ENCODE assay signal across 10 cellular contexts in genomic region chr2:232876978-232877441, GRCh38. TPM values are rescaled to one million over a fixed set of nuclear protein-coding genes. Genes with fewer than 3 reads are reported as not detected.
DNase-seq lines count a peak whose midpoint lies in the region; ATAC-seq and TF ChIP-seq lines count a peak whose summit lies in the region.
"Had no signal": no experiment of that assay in that cellular context is flagged by ENCODE, and none has a peak within 500 bp of the region (broad histone marks: within the 10 kb centered on the region; RNA-seq: fewer than 3 reads in every experiment).

No MANE protein-coding gene starts in this region.

- H4K20me1 ChIP-seq in BLaER1 = peaks cover 20% of the 10 kb centered on the region
- H4K20me1 ChIP-seq in IMR-90 (ENCODE audit: insufficient read depth, low read length) = no peaks in the 10 kb centered on the region; the same call in 1 of the 2 replicates
- no peaks in the 10 kb centered on the region for H4K20me1 ChIP-seq in neural progenitor cell (ENCODE audit: low read depth)

- H3K27me3 ChIP-seq in BLaER1 (peaks cover 48% of the 10 kb centered on the region), IMR-90 (ENCODE audit: control insufficient read depth, insufficient read depth, low read length) (peaks cover 18% of the 10 kb centered on the region), neural progenitor cell (peaks cover 52% of the 10 kb centered on the region)

- H2BK5ac ChIP-seq in IMR-90 (ENCODE audit: low read depth, low read length, poor library complexity, severe bottlenecking) = no peak overlapping the region

- H3K9me3 ChIP-seq in BLaER1 (no peaks in the 10 kb centered on the region), IMR-90 (ENCODE audit: control insufficient read depth, insufficient read depth, low read length) (no peaks in the 10 kb centered on the region), neural progenitor cell (ENCODE audit: low read depth) (no peaks in the 10 kb centered on the region)

- H2BK20ac ChIP-seq in IMR-90 (ENCODE audit: low read depth, low read length) = no peak overlapping the region

- TF ChIP-seq POLR2A in IMR-90 (IDR thresholded peaks at IDR 0.05; ENCODE audit: low read depth, low read length) = no peak

- H2BK15ac ChIP-seq in IMR-90 (ENCODE audit: low read depth, low read length) = no peak overlapping the region

- no peak overlapping the region for H3K23ac ChIP-seq in IMR-90 (ENCODE audit: low read depth, low read length)

- H3K9me3 Mint-ChIP-seq in effector memory CD8-positive, alpha-beta T cell = no peaks in the 10 kb centered on the region
- H3K9me3 Mint-ChIP-seq in neural progenitor cell = no peaks in the 10 kb centered on the region
- H3K9me3 Mint-ChIP-seq: stimulated activated naive B cell treated with anti-CD40 and anti-IgM and Interleukin-4, amounts not matched to agents 10 μg/mL and 1 μg/mL and 100 μg/mL, for 72 hours had no signal

- ATAC-seq in IMR-90 (ENCODE audit: low read depth) (no peak), esophagus mucosa (no peak)
- no peak for ATAC-seq in effector memory CD8-positive, alpha-beta T cell (replicated peaks)

- H4K91ac ChIP-seq in IMR-90 (ENCODE audit: insufficient read depth, low read depth, low read length) = no peak overlapping the region

- no peak overlapping the region for H3K14ac ChIP-seq in IMR-90 (replicated peaks; ENCODE audit: low read depth, low read length)

- H3K4me1 Mint-ChIP-seq in effector memory CD8-positive, alpha-beta T cell (ENCODE audit: low read depth in 2 of 2) = peaks cover 8% of the 10 kb centered on the region in 2 donors
- peaks cover 13% of the 10 kb centered on the region for H3K4me1 Mint-ChIP-seq in neural progenitor cell

- DNase-seq in IMR-90 (no peak), neural progenitor cell (ENCODE audit: low spot score) (no peak), epidermal melanocyte (ENCODE audit: insufficient read length, low spot score) (no peak), NCI-H2107 (lab: John Stamatoyannopoulos, UW) (no peak)
- DNase-seq in effector memory CD8-positive, alpha-beta T cell = no peak
- DNase-seq in NK-92 treated with Interleukin-12 subunit alpha and Interleukin-12 subunit beta, amount 100 ng/mL, for 24 hours (lab: John Stamatoyannopoulos, UW) = no peak
- DNase-seq: T-helper 9 cell had no signal

- no peaks in the 10 kb centered on the region for H3K9me1 ChIP-seq in IMR-90 (ENCODE audit: insufficient read depth, low read length)

- POLR2A ChIA-PET in IMR-90 (lab: Charles Lee; ENCODE audit: unreplicated experiment) = no interaction called here

- H4K5ac ChIP-seq in IMR-90 (ENCODE audit: low read depth, low read length) = no peak overlapping the region

- no TSS peak for BruUV-seq in IMR-90 (replicated peaks; lab: Mats Ljungman, UMichigan)

- no peak overlapping the region for H2BK120ac ChIP-seq in IMR-90 (ENCODE audit: low read depth, low read length)

- H3K36me3 Mint-ChIP-seq in effector memory CD8-positive, alpha-beta T cell (ENCODE audit: insufficient read depth) = no peaks in the 10 kb centered on the region
- no peaks in the 10 kb centered on the region for H3K36me3 Mint-ChIP-seq in neural progenitor cell

- no peak overlapping the region for H2AK9ac ChIP-seq in IMR-90 (replicated peaks; ENCODE audit: low read depth, low read length, poor library complexity)

- no peak overlapping the region for H3K27ac Mint-ChIP-seq in effector memory CD8-positive, alpha-beta T cell
- no peak overlapping the region for H3K27ac Mint-ChIP-seq in neural progenitor cell
- H3K27ac Mint-ChIP-seq: stimulated activated naive B cell treated with anti-CD40 and anti-IgM and Interleukin-4, amounts not matched to agents 10 μg/mL and 1 μg/mL and 100 μg/mL, for 72 hours had no signal

- no peaks in the 10 kb centered on the region for H3K36me3 ChIP-seq in BLaER1
- H3K36me3 ChIP-seq in IMR-90 (ENCODE audit: control insufficient read depth, insufficient read depth, low read length) = no peaks in the 10 kb centered on the region
- no peaks in the 10 kb centered on the region for H3K36me3 ChIP-seq in neural progenitor cell

- H3K9ac ChIP-seq in BLaER1 (no peak overlapping the region), IMR-90 (ENCODE audit: low read depth, low read length) (no peak overlapping the region), neural progenitor cell (no peak overlapping the region)

- H3K4me2 ChIP-seq in BLaER1 (peak overlapping the region; percentile 73), IMR-90 (ENCODE audit: low read depth, low read length) (no peak overlapping the region), neural progenitor cell (peak overlapping the region; percentile 93)

- H3K27me3 Mint-ChIP-seq in effector memory CD8-positive, alpha-beta T cell = peaks cover 16 to 43% of the 10 kb centered on the region in 2 donors
- H3K27me3 Mint-ChIP-seq in neural progenitor cell (ENCODE audit: insufficient read depth, low read depth) = peaks cover 25% of the 10 kb centered on the region

- TF ChIP-seq RAD21 in IMR-90 (IDR thresholded peaks at IDR 0.05; ENCODE audit: low read length) = no peak

- WGBS in IMR-90 (ENCODE audit: extremely low coverage in 2 of 2, insufficient read length in 1 of 2), 2 experiments = 20% methylated on average over 2 of the region's 21 CpGs; no CpG with 5 or more reads in 1 of the 2 experiments

- peak overlapping the region; percentile 33 to 57 for H3K4me3 Mint-ChIP-seq in effector memory CD8-positive, alpha-beta T cell
- H3K4me3 Mint-ChIP-seq in neural progenitor cell = peak overlapping the region; percentile 80

- H3K4me1 ChIP-seq in BLaER1 (peaks cover 21% of the 10 kb centered on the region), IMR-90 (ENCODE audit: control insufficient read depth, insufficient read depth, low read length) (peaks cover 1% of the 10 kb centered on the region; the same call in 1 of the 2 replicates), neural progenitor cell (peaks cover 4% of the 10 kb centered on the region)

- CTCF ChIA-PET in IMR-90 (lab: Yijun Ruan, JAX) = no interaction called here

- TF ChIP-seq CTCF in IMR-90 (conservative IDR thresholded peaks at IDR 0.05; ENCODE audit: low read depth, low read length) (no peak), neural progenitor cell (IDR thresholded peaks at IDR 0.05) (no peak)

- H3F3A ChIP-seq in neural progenitor cell (ENCODE audit: low read depth) = peaks cover 4% of the 10 kb centered on the region

- H2AK5ac ChIP-seq in IMR-90 (ENCODE audit: low read depth, low read length) = no peak overlapping the region

- H3K56ac ChIP-seq in IMR-90 (ENCODE audit: extremely low read depth, insufficient read depth, low read length) = no peak overlapping the region

- no peak overlapping the region for H4K8ac ChIP-seq in IMR-90 (ENCODE audit: low read depth in 2 of 2, low read length in 2 of 2)

- peak overlapping the region; percentile 78 for H2AFZ ChIP-seq in IMR-90 (replicated peaks; ENCODE audit: low read length, poor library complexity)
- H2AFZ ChIP-seq in neural progenitor cell (replicated peaks) = peak overlapping the region; percentile 46

- H3K27ac ChIP-seq in BLaER1 (no peak overlapping the region), IMR-90 (ENCODE audit: insufficient read depth, low read length) (no peak overlapping the region), neural progenitor cell (no peak overlapping the region)

- in situ Hi-C loops in IMR-90 (cut with MboI; ENCODE audit: low sequenced_read_pairs) = no loop called here

- intact Hi-C loops in IMR-90 (cut with micrococcal nuclease) = no loop called here

- dilution Hi-C loops in IMR-90 (cut with HindIII; ENCODE audit: low sequenced_read_pairs, unreplicated experiment) = no loop called here

- H3K79me2 ChIP-seq in neural progenitor cell (ENCODE audit: low read depth) = no peaks in the 10 kb centered on the region

- no peak overlapping the region for H3K4ac ChIP-seq in IMR-90 (ENCODE audit: low read depth, low read length)

- H3K4me3 ChIP-seq in BLaER1 (peak overlapping the region; percentile 61), IMR-90 (ENCODE audit: insufficient read depth, low read depth, low read length) (no peak overlapping the region), neural progenitor cell (peak overlapping the region; percentile 63)

- H3K18ac ChIP-seq in IMR-90 (ENCODE audit: low read depth, low read length) = no peak overlapping the region

- H3K79me1 ChIP-seq in IMR-90 (ENCODE audit: low read depth in 1 of 2, low read length in 2 of 2) = no peaks in the 10 kb centered on the region

TF ChIP-seq in IMR-90, 13 proteins besides CTCF, POLR2A, EP300 and RAD21:
- TF ChIP-seq, protein P1, sequence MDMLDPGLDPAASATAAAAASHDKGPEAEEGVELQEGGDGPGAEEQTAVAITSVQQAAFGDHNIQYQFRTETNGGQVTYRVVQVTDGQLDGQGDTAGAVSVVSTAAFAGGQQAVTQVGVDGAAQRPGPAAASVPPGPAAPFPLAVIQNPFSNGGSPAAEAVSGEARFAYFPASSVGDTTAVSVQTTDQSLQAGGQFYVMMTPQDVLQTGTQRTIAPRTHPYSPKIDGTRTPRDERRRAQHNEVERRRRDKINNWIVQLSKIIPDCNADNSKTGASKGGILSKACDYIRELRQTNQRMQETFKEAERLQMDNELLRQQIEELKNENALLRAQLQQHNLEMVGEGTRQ (IDR thresholded peaks at IDR 0.05; ENCODE audit: low read depth, low read length) = no peak
- TF ChIP-seq FOS (IDR thresholded peaks at IDR 0.05; ENCODE audit: low read depth, low read length) = no peak
- no peak for TF ChIP-seq RFX5 (IDR thresholded peaks at IDR 0.05; ENCODE audit: low read depth, low read length)
- TF ChIP-seq, protein P2, sequence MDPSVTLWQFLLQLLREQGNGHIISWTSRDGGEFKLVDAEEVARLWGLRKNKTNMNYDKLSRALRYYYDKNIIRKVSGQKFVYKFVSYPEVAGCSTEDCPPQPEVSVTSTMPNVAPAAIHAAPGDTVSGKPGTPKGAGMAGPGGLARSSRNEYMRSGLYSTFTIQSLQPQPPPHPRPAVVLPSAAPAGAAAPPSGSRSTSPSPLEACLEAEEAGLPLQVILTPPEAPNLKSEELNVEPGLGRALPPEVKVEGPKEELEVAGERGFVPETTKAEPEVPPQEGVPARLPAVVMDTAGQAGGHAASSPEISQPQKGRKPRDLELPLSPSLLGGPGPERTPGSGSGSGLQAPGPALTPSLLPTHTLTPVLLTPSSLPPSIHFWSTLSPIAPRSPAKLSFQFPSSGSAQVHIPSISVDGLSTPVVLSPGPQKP (IDR thresholded peaks at IDR 0.05; ENCODE audit: borderline replicate concordance, low read depth, low read length) = no peak

RNA-seq across cellular contexts. Expression of gene SNORC, which starts 6.9 kb away (rescaled TPM):
- total RNA-seq in IMR-90 (2012; rRNA removed) (under 0.01 and 0.28 TPM in 2 replicates), neural progenitor cell (ENCODE audit: low replicate concordance) (2.6 TPM in 1 of 2 replicates, not detected in the other), esophagus mucosa (1.8 TPM)
- polyA plus RNA-seq in IMR-90 (2012; rRNA removed) = 0.67 and 0.79 TPM in 2 replicates
- 0.03 and 0.26 TPM in 2 replicates for polyA plus RNA-seq in IMR-90 (2012; cell fraction: cytosol; rRNA removed)
- 5.9 and 8.0 TPM in 2 replicates for polyA plus RNA-seq in IMR-90 (2012; cell fraction: nucleus; rRNA removed; ENCODE audit: low replicate concordance)
